ENCODE assay signal across 21 cellular contexts in genomic region chr13:110125157-110125556, GRCh38.
A peak's percentile ranks its signal among the peaks of the same experiment; 100 is the strongest.
DNase-seq lines count a peak whose midpoint lies in the region; ATAC-seq and TF ChIP-seq lines count a peak whose summit lies in the region.
"Had no signal": no experiment of that assay in that cellular context is flagged by ENCODE, and none has a peak within 500 bp of the region (broad histone marks: within the 10 kb centered on the region; RNA-seq: fewer than 3 reads in every experiment).

No MANE protein-coding gene starts in this region.

- in situ Hi-C loops in gastrocnemius medialis (cut with MboI; ENCODE audit: low sequenced_read_pairs in 4 of 4): no loop called here

- intact Hi-C loops in heart right ventricle (cut with DNase I) (loop anchor here in 1 of 10 donors (10.0 kb wide), 1 partner anchor 990 kb away; no protein-coding TSS in a partner anchor), Right ventricle myocardium inferior (cut with DNase I) (no loop called here), esophagus muscularis mucosa (cut with DNase I) (no loop called here), gastrocnemius medialis (cut with DNase I; ENCODE audit: low total_unique reads) (no loop called here)

- TF ChIP-seq POLR2A in esophagus muscularis mucosa (IDR thresholded peaks at IDR 0.05; ENCODE audit: low read depth) (no peak), gastrocnemius medialis (IDR thresholded peaks at IDR 0.05) (no peak)

- H3K9me3 ChIP-seq in heart right ventricle (no peaks in the 10 kb centered on the region), RWPE2 (ENCODE audit: severe bottlenecking) (no peaks in the 10 kb centered on the region), esophagus muscularis mucosa (no peaks in the 10 kb centered on the region), gastrocnemius medialis (no peaks in the 10 kb centered on the region)
- H3K9me3 ChIP-seq: left lung, sigmoid colon had no signal

- CTCF ChIA-PET in HEK293T (lab: Yijun Ruan, JAX): no interaction called here

- no peak overlapping the region for H3K4me3 ChIP-seq in heart right ventricle
- H3K4me3 ChIP-seq in RWPE2 (ENCODE audit: severe bottlenecking): no peak overlapping the region
- H3K4me3 ChIP-seq in esophagus muscularis mucosa: no peak overlapping the region
- H3K4me3 ChIP-seq in gastrocnemius medialis: no peak overlapping the region
- H3K4me3 ChIP-seq: left lung, sigmoid colon had no signal

- H3K27ac ChIP-seq in heart right ventricle: peak overlapping the region in 6 of 10 donors; percentile 54 to 89 (median 84)
- H3K27ac ChIP-seq in RWPE2 (ENCODE audit: poor library complexity, severe bottlenecking): peak overlapping the region; percentile 94
- peak overlapping the region in 3 of 4 donors; percentile 86 to 93 (median 88) for H3K27ac ChIP-seq in esophagus muscularis mucosa (replicated peaks in 1 of 4)
- peak overlapping the region in 3 of 4 donors; percentile 83 to 95 (median 87) for H3K27ac ChIP-seq in gastrocnemius medialis
- H3K27ac ChIP-seq: KMS-11 had no signal

- TF ChIP-seq CTCF in heart right ventricle (IDR thresholded peaks at IDR 0.05) (no peak), RWPE2 (IDR thresholded peaks at IDR 0.05; ENCODE audit: poor library complexity, severe bottlenecking) (no peak), esophagus muscularis mucosa (IDR thresholded peaks at IDR 0.05) (no peak), gastrocnemius medialis (IDR thresholded peaks at IDR 0.05 in 4 of 5, conservative IDR thresholded peaks at IDR 0.05 in 1 of 5) (no peak)

- WGBS in heart right ventricle, 2 donors: 97% methylated on average over 10 of the region's 10 CpGs
- 89% methylated on average over 10 of the region's 10 CpGs for WGBS in esophagus muscularis mucosa

- DNase-seq in heart right ventricle (no peak), Right ventricle myocardium inferior (ENCODE audit: missing footprints) (no peak), RWPE2 (ENCODE audit: low spot score) (no peak), esophagus muscularis mucosa (ENCODE audit: extremely low spot score) (peak; percentile 68), gastrocnemius medialis (no peak), NCI-H748 treated with DMSO at 0.1 percent for 48 hours (lab: John Stamatoyannopoulos, UW) (no peak), midbrain (lab: John Stamatoyannopoulos, UW) (no peak), HEK293T (ENCODE audit: extremely low spot score) (no peak)
- DNase-seq: activated CD4-positive, alpha-beta T cell treated with anti-CD3 and anti-CD28 coated beads for 1 hour; activated naive CD4-positive, alpha-beta T cell treated with anti-CD3 and anti-CD28 coated beads, Interleukin-2, amount 10 ng/mL, durations not matched to agents 7 days and 5 days; activated T-cell treated with anti-CD3 and anti-CD28 coated beads, Interleukin-2, amount 50 U/mL, for 48 hours; effector memory CD8-positive, alpha-beta T cell; glutamatergic neuron; left lung; NCI-H1092 treated with DMSO at 0.1 percent for 48 hours; NCI-H2107; NCI-H526 treated with DMSO at 0.1 percent for 48 hours; SHP77 treated with DMSO at 0.1 percent for 48 hours; substantia nigra had no signal

- ATAC-seq in heart right ventricle: no peak
- no peak for ATAC-seq in Right ventricle myocardium inferior
- no peak for ATAC-seq in RWPE2 (ENCODE audit: low read depth)
- no peak for ATAC-seq in gastrocnemius medialis
- ATAC-seq: effector memory CD8-positive, alpha-beta T cell; left lung had no signal

- H3K4me1 ChIP-seq in heart right ventricle (peaks cover 5 to 46% (median 29%) of the 10 kb centered on the region in 9 donors), RWPE2 (ENCODE audit: insufficient read depth, poor library complexity, severe bottlenecking) (peaks cover 48% of the 10 kb centered on the region), esophagus muscularis mucosa (peaks cover 29 to 40% (median 34%) of the 10 kb centered on the region in 4 donors), gastrocnemius medialis (peaks cover 33 to 35% of the 10 kb centered on the region in 2 donors)

- no peaks in the 10 kb centered on the region for H3K36me3 ChIP-seq in heart right ventricle
- no peaks in the 10 kb centered on the region for H3K36me3 ChIP-seq in RWPE2 (ENCODE audit: low read depth)
- no peaks in the 10 kb centered on the region for H3K36me3 ChIP-seq in esophagus muscularis mucosa
- H3K36me3 ChIP-seq in gastrocnemius medialis: no peaks in the 10 kb centered on the region
- H3K36me3 ChIP-seq: left lung, sigmoid colon had no signal

- POLR2A ChIA-PET in HEK293T (lab: Yijun Ruan, JAX): no interaction called here

- peaks cover 0 to 4% (median 0%) of the 10 kb centered on the region in 7 donors for H3K27me3 ChIP-seq in heart right ventricle
- H3K27me3 ChIP-seq in RWPE2 (ENCODE audit: insufficient read depth, poor library complexity, severe bottlenecking): no peaks in the 10 kb centered on the region
- no peaks in the 10 kb centered on the region for H3K27me3 ChIP-seq in esophagus muscularis mucosa
- H3K27me3 ChIP-seq in gastrocnemius medialis: no peaks in the 10 kb centered on the region
- H3K27me3 ChIP-seq: sigmoid colon had no signal

- no peak for TF ChIP-seq EP300 in esophagus muscularis mucosa (IDR thresholded peaks at IDR 0.05)

TF ChIP-seq in HEK293T, 16 proteins besides CTCF, POLR2A, EP300 and RAD21:
- no peak for TF ChIP-seq FOXK2 (IDR thresholded peaks at IDR 0.05)
- no peak for TF ChIP-seq ZNF384 (IDR thresholded peaks at IDR 0.05)
- no peak for TF ChIP-seq NFRKB (IDR thresholded peaks at IDR 0.05)
- TF ChIP-seq LEF1 (IDR thresholded peaks at IDR 0.05; ENCODE audit: borderline replicate concordance): no peak
- no peak for TF ChIP-seq SP1 (IDR thresholded peaks at IDR 0.05)
- TF ChIP-seq L3MBTL2 (conservative IDR thresholded peaks at IDR 0.05): no peak
- TF ChIP-seq FOXM1 (IDR thresholded peaks at IDR 0.05; ENCODE audit: borderline replicate concordance): no peak
- TF ChIP-seq TARDBP (IDR thresholded peaks at IDR 0.05): no peak
- TF ChIP-seq BHLHE40 (IDR thresholded peaks at IDR 0.05; ENCODE audit: borderline replicate concordance): no peak
- no peak for TF ChIP-seq CTBP1 (IDR thresholded peaks at IDR 0.05; ENCODE audit: borderline replicate concordance)
- TF ChIP-seq FOXA1 (IDR thresholded peaks at IDR 0.05): no peak
- TF ChIP-seq ELF4 (IDR thresholded peaks at IDR 0.05): no peak
- TF ChIP-seq, protein P1, sequence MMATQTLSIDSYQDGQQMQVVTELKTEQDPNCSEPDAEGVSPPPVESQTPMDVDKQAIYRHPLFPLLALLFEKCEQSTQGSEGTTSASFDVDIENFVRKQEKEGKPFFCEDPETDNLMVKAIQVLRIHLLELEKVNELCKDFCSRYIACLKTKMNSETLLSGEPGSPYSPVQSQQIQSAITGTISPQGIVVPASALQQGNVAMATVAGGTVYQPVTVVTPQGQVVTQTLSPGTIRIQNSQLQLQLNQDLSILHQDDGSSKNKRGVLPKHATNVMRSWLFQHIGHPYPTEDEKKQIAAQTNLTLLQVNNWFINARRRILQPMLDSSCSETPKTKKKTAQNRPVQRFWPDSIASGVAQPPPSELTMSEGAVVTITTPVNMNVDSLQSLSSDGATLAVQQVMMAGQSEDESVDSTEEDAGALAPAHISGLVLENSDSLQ (IDR thresholded peaks at IDR 0.05): no peak
- TF ChIP-seq HDGF (IDR thresholded peaks at IDR 0.05; ENCODE audit: borderline replicate concordance): no peak
- TF ChIP-seq ARNT (IDR thresholded peaks at IDR 0.05): no peak
- TF ChIP-seq SUZ12 (IDR thresholded peaks at IDR 0.05): no peak
